ENCODE assay signal across 18 cellular contexts in the genomic region with DNA sequence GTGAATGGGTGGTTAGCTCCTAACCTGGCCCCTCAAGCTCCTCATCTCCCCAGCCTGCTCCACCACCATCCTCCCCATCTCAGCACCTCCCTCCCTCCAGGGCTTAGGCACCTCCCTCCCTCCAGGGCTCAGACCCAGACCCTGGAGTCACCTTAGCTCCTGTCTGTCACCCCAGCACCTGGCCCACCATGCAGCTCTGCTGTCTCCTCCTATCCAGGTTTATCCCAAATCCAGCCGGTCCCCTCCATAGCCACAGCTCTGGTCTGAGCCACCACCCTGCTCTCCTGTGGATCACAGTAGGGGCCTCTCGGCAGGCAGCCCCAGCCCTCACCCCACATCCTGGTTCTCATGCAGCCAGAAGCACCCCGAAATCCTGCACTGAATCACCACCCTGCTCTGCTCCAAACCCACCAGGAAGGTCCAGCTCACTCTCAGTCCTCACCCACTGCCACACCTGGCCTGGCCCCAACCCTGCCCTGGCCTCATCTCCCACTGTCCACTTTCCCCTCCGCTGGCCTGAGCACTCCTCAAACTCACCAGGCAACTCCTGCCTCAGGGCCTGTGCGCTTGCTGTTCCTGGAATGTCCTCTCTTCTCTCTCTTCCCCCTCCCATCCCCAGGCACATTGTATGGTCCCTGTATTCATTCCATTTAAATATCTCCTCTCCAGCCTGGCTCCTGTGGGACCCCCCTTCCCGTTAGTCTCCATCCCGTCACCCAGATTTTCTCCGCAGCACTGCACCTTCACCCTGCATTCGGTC.
"Had no signal": no experiment of that assay in that cellular context is flagged by ENCODE, and none has a peak within 500 bp of the region (broad histone marks: within the 10 kb centered on the region; RNA-seq: fewer than 3 reads in every experiment).

No MANE protein-coding gene starts in this region.

- H3K9me3 Mint-ChIP-seq: activated CD4-positive, alpha-beta memory T cell treated with anti-CD3 and anti-CD28 coated beads for 36 hours; activated naive CD8-positive, alpha-beta T cell treated with anti-CD3 and anti-CD28 coated beads, Interleukin-2, amount 10 ng/mL, durations not matched to agents 7 days and 5 days; activated T-cell treated with anti-CD3 and anti-CD28 coated beads, Interleukin-2, amount 50 U/mL, for 4 hours; naive B cell had no signal

- H3K27ac ChIP-seq: cardiac muscle cell, gastroesophageal sphincter, sigmoid colon, transverse colon had no signal

- H3K9me3 ChIP-seq: gastroesophageal sphincter, sigmoid colon, transverse colon had no signal

- H3K27ac Mint-ChIP-seq: activated CD4-positive, alpha-beta memory T cell treated with anti-CD3 and anti-CD28 coated beads for 36 hours; activated naive CD8-positive, alpha-beta T cell treated with anti-CD3 and anti-CD28 coated beads, Interleukin-2, amount 10 ng/mL, durations not matched to agents 7 days and 5 days; T-helper 17 cell had no signal

- H3K4me3 Mint-ChIP-seq: activated CD4-positive, alpha-beta memory T cell treated with anti-CD3 and anti-CD28 coated beads for 36 hours; activated naive CD8-positive, alpha-beta T cell treated with anti-CD3 and anti-CD28 coated beads, Interleukin-2, amount 10 ng/mL, durations not matched to agents 7 days and 5 days; activated T-cell treated with anti-CD3 and anti-CD28 coated beads, Interleukin-2, amount 50 U/mL, for 4 hours; naive B cell; T-helper 17 cell had no signal

- H3K27me3 ChIP-seq: gastroesophageal sphincter, sigmoid colon, transverse colon had no signal

- H3K36me3 Mint-ChIP-seq: activated CD4-positive, alpha-beta memory T cell treated with anti-CD3 and anti-CD28 coated beads for 36 hours; activated naive CD8-positive, alpha-beta T cell treated with anti-CD3 and anti-CD28 coated beads, Interleukin-2, amount 10 ng/mL, durations not matched to agents 7 days and 5 days; naive B cell had no signal

- H3K36me3 ChIP-seq: cardiac muscle cell, gastroesophageal sphincter, sigmoid colon, transverse colon had no signal

- DNase-seq: activated CD4-positive, alpha-beta memory T cell treated with anti-CD3 and anti-CD28 coated beads for 36 hours; activated CD4-positive, CD25-positive, alpha-beta regulatory T cell treated with anti-CD3 and anti-CD28 coated beads, Interleukin-2, amount 50 U/mL, for 72 hours; activated gamma-delta T cell; activated naive CD8-positive, alpha-beta T cell treated with anti-CD3 and anti-CD28 coated beads, Interleukin-2, amount 10 ng/mL, durations not matched to agents 7 days and 5 days; activated T-cell treated with anti-CD3 and anti-CD28 coated beads, Interleukin-2, amount 50 U/mL, for 4 hours; aorta; kidney; midbrain; naive B cell; occipital lobe; sigmoid colon; stimulated activated CD4-positive, alpha-beta T cell treated with anti-CD3 and anti-CD28 coated beads, Interleukin-2, amount 100 ng/mL, for 24 hours; stimulated activated naive CD4-positive, alpha-beta T cell; substantia nigra; T-helper 17 cell; transverse colon had no signal

- H3K4me3 ChIP-seq: cardiac muscle cell, gastroesophageal sphincter, sigmoid colon, transverse colon had no signal

- ATAC-seq: activated T-cell treated with anti-CD3 and anti-CD28 coated beads, Interleukin-2, amount 50 U/mL, for 4 hours; gastroesophageal sphincter; T-helper 17 cell had no signal
